ENCODE assay signal across 2 cellular contexts in the genomic region with DNA sequence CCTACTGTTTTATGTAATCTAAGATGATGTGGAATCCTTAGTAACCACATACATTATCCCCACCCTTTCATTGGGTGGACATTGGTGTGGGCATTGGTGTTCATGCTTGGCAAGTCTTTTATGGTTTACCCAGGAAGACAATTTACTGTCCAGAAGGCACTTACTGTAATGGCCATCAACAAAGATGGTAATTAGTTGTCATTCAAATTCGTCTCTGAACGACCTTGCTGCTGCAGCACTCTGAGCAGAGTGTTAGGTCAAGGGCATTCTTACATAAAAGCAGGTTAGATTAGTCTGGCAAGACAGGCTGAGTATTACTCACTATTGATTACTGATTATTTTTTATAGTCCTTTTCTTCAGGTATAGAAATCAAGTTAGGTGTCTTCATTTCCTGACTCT.
TF ChIP-seq lines count a peak whose summit lies in the region.

No MANE protein-coding gene starts in this region.

TF ChIP-seq in GM23338, 12 proteins besides CTCF, POLR2A, EP300 and RAD21 (continued from another document):
- TF ChIP-seq ZNF462 (CRISPR knock-in tag; IDR thresholded peaks at IDR 0.05) (0 out of 2 replicates have a peak, but pooled peaks have one; percentile 8), REST (IDR thresholded peaks at IDR 0.05; ENCODE audit: unreplicated experiment) (no peak), POLR2AphosphoS5 (IDR thresholded peaks at IDR 0.05; ENCODE audit: low read depth) (no peak), NANOG (IDR thresholded peaks at IDR 0.05; ENCODE audit: borderline replicate concordance) (peak; percentile 60; the same call in 1 of the 2 replicates)

TF ChIP-seq in H1, 55 proteins besides CTCF, POLR2A, EP300 and RAD21 (continued from another document):
- TF ChIP-seq KDM1A (IDR thresholded peaks at IDR 0.05; ENCODE audit: borderline replicate concordance, low read length) (no peak), RFX5 (IDR thresholded peaks at IDR 0.05; ENCODE audit: borderline replicate concordance, low read depth, low read length) (no peak), GABPA (IDR thresholded peaks at IDR 0.05; ENCODE audit: borderline replicate concordance, insufficient read depth, low read length) (no peak), JUND (IDR thresholded peaks at IDR 0.05; ENCODE audit: low read length) (no peak), POLR2AphosphoS5 (IDR thresholded peaks at IDR 0.05; ENCODE audit: low read depth, low read length) (no peak), SP1 (IDR thresholded peaks at IDR 0.05; ENCODE audit: low read depth, low read length) (no peak), ATF3 (IDR thresholded peaks at IDR 0.05; ENCODE audit: insufficient read depth, low read depth, low read length) (no peak), CBX5 (IDR thresholded peaks at IDR 0.05; ENCODE audit: low read depth, low read length) (no peak)
